Comparison of ENCODE assay signal across 8 cellular contexts in genomic region chrX:117977521-117977920, GRCh38.
"Had no signal": no experiment of that assay in that cellular context is flagged by ENCODE, and none has a peak within 500 bp of the region (broad histone marks: within the 10 kb centered on the region; RNA-seq: fewer than 3 reads in every experiment).

No MANE protein-coding gene starts in this region.

- H3K4me3 Mint-ChIP-seq: HFFc6 had no signal

- H3K36me3 ChIP-seq: HAP-1 had no signal

- ATAC-seq: HCT116, HepG2, K562 had no signal

- H3K27ac Mint-ChIP-seq: HFFc6 had no signal

- H3K27ac ChIP-seq: HL-60 had no signal

- DNase-seq: GOT3, H7, HFFc6 had no signal

- H3K4me3 ChIP-seq: HAP-1, K562 had no signal

- H3K9me3 ChIP-seq: HAP-1 had no signal
